2 cellular contexts compared by ENCODE assay signal in the genomic region with DNA sequence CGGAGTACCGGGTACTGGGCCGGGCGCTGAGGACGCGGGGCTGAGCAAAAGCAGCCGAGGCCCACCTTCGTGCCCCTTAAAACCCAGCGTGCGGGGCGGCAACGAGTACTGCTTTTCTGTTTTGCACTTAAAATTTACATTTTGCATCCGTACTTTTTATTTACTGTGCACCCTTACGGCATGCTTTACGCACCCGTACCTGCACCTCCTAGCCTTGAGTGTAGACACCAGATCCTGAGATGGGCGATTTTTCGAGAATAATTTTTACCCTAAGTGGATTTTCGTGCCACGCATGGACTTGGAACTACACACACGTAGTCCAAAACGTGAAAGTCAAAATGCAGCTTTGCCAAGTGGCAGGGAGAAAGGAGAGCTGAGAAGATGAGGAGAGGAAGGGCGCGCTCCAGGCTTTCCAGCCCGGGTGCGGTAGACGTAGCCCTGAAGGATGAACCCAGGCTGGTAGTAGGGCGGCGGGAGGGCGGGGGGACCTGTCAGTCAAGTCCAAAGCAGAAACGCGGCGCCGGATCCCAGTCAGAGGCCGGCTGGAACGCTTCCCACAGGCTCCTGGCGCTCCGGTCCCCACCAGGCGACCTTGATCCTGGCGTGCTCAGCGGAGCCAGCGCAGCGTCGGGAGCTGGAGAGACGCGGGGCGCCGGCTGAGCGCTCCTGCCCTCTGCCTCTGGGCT.
TF ChIP-seq lines count a peak whose summit lies in the region.

No MANE protein-coding gene starts in this region.

TF ChIP-seq in IMR-90, 13 proteins besides CTCF, POLR2A, EP300 and RAD21:
- TF ChIP-seq CHD1 (IDR thresholded peaks at IDR 0.05; ENCODE audit: low read depth, low read length) (no peak), NFE2L2 (IDR thresholded peaks at IDR 0.05; ENCODE audit: low read depth, low read length) (no peak), SMC3 (IDR thresholded peaks at IDR 0.05; ENCODE audit: low read depth, low read length) (no peak), CEBPB (IDR thresholded peaks at IDR 0.05; ENCODE audit: low read depth, low read length) (no peak), MAZ (IDR thresholded peaks at IDR 0.05; ENCODE audit: borderline replicate concordance, low read depth, low read length) (no peak), RCOR1 (IDR thresholded peaks at IDR 0.05; ENCODE audit: insufficient replicate concordance, low read length) (no peak), FOS (IDR thresholded peaks at IDR 0.05; ENCODE audit: low read depth, low read length) (no peak), MAFK (IDR thresholded peaks at IDR 0.05; ENCODE audit: low read depth, low read length) (no peak), BHLHE40 (IDR thresholded peaks at IDR 0.05; ENCODE audit: low read depth, low read length) (no peak), RFX5 (IDR thresholded peaks at IDR 0.05; ENCODE audit: low read depth, low read length) (no peak), MXI1 (IDR thresholded peaks at IDR 0.05; ENCODE audit: borderline replicate concordance, low read depth, low read length) (no peak)
- TF ChIP-seq, protein P1, sequence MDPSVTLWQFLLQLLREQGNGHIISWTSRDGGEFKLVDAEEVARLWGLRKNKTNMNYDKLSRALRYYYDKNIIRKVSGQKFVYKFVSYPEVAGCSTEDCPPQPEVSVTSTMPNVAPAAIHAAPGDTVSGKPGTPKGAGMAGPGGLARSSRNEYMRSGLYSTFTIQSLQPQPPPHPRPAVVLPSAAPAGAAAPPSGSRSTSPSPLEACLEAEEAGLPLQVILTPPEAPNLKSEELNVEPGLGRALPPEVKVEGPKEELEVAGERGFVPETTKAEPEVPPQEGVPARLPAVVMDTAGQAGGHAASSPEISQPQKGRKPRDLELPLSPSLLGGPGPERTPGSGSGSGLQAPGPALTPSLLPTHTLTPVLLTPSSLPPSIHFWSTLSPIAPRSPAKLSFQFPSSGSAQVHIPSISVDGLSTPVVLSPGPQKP (IDR thresholded peaks at IDR 0.05; ENCODE audit: borderline replicate concordance, low read depth, low read length) = no peak
- TF ChIP-seq, protein P2, sequence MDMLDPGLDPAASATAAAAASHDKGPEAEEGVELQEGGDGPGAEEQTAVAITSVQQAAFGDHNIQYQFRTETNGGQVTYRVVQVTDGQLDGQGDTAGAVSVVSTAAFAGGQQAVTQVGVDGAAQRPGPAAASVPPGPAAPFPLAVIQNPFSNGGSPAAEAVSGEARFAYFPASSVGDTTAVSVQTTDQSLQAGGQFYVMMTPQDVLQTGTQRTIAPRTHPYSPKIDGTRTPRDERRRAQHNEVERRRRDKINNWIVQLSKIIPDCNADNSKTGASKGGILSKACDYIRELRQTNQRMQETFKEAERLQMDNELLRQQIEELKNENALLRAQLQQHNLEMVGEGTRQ (IDR thresholded peaks at IDR 0.05; ENCODE audit: low read depth, low read length) = no peak

TF ChIP-seq in GM12878, 131 proteins besides CTCF, POLR2A, EP300 and RAD21:
- TF ChIP-seq CBX3 (IDR thresholded peaks at IDR 0.05; ENCODE audit: borderline replicate concordance, low read depth) (no peak), CBFB (IDR thresholded peaks at IDR 0.05; ENCODE audit: low read depth) (no peak), ZZZ3 (IDR thresholded peaks at IDR 0.05; ENCODE audit: control insufficient read depth, insufficient read length, low read depth) (no peak), SP1 (IDR thresholded peaks at IDR 0.05; ENCODE audit: low read depth, low read length) (no peak), ZNF274 (IDR thresholded peaks at IDR 0.05; ENCODE audit: insufficient read depth, insufficient read length) (no peak), NR2C2 (IDR thresholded peaks at IDR 0.05; ENCODE audit: borderline replicate concordance, control insufficient read depth, insufficient read length, low read depth) (no peak), WRNIP1 (IDR thresholded peaks at IDR 0.05; ENCODE audit: borderline replicate concordance, low read depth, low read length) (no peak), ZNF622 (IDR thresholded peaks at IDR 0.05) (no peak), TCF3 (IDR thresholded peaks at IDR 0.05; ENCODE audit: borderline replicate concordance, insufficient read depth, low read depth, low read length) (no peak), SMARCA5 (IDR thresholded peaks at IDR 0.05) (no peak), TAF1 (IDR thresholded peaks at IDR 0.05; ENCODE audit: borderline replicate concordance, low read depth, low read length) (no peak), KAT2A (conservative IDR thresholded peaks at IDR 0.05; ENCODE audit: control insufficient read depth, low read depth, low read length) (no peak), KLF5 (IDR thresholded peaks at IDR 0.05; ENCODE audit: partially characterized antibody) (no peak), HDAC6 (IDR thresholded peaks at IDR 0.05; ENCODE audit: unreplicated experiment) (no peak)
- TF ChIP-seq, protein P3, sequence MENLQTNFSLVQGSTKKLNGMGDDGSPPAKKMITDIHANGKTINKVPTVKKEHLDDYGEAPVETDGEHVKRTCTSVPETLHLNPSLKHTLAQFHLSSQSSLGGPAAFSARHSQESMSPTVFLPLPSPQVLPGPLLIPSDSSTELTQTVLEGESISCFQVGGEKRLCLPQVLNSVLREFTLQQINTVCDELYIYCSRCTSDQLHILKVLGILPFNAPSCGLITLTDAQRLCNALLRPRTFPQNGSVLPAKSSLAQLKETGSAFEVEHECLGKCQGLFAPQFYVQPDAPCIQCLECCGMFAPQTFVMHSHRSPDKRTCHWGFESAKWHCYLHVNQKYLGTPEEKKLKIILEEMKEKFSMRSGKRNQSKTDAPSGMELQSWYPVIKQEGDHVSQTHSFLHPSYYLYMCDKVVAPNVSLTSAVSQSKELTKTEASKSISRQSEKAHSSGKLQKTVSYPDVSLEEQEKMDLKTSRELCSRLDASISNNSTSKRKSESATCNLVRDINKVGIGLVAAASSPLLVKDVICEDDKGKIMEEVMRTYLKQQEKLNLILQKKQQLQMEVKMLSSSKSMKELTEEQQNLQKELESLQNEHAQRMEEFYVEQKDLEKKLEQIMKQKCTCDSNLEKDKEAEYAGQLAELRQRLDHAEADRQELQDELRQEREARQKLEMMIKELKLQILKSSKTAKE (IDR thresholded peaks at IDR 0.05; ENCODE audit: low read depth, poor library complexity, severe bottlenecking) = no peak
- TF ChIP-seq, protein P4, sequence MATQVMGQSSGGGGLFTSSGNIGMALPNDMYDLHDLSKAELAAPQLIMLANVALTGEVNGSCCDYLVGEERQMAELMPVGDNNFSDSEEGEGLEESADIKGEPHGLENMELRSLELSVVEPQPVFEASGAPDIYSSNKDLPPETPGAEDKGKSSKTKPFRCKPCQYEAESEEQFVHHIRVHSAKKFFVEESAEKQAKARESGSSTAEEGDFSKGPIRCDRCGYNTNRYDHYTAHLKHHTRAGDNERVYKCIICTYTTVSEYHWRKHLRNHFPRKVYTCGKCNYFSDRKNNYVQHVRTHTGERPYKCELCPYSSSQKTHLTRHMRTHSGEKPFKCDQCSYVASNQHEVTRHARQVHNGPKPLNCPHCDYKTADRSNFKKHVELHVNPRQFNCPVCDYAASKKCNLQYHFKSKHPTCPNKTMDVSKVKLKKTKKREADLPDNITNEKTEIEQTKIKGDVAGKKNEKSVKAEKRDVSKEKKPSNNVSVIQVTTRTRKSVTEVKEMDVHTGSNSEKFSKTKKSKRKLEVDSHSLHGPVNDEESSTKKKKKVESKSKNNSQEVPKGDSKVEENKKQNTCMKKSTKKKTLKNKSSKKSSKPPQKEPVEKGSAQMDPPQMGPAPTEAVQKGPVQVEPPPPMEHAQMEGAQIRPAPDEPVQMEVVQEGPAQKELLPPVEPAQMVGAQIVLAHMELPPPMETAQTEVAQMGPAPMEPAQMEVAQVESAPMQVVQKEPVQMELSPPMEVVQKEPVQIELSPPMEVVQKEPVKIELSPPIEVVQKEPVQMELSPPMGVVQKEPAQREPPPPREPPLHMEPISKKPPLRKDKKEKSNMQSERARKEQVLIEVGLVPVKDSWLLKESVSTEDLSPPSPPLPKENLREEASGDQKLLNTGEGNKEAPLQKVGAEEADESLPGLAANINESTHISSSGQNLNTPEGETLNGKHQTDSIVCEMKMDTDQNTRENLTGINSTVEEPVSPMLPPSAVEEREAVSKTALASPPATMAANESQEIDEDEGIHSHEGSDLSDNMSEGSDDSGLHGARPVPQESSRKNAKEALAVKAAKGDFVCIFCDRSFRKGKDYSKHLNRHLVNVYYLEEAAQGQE (IDR thresholded peaks at IDR 0.05; ENCODE audit: low read depth, low read length) = no peak
- TF ChIP-seq, protein P5, sequence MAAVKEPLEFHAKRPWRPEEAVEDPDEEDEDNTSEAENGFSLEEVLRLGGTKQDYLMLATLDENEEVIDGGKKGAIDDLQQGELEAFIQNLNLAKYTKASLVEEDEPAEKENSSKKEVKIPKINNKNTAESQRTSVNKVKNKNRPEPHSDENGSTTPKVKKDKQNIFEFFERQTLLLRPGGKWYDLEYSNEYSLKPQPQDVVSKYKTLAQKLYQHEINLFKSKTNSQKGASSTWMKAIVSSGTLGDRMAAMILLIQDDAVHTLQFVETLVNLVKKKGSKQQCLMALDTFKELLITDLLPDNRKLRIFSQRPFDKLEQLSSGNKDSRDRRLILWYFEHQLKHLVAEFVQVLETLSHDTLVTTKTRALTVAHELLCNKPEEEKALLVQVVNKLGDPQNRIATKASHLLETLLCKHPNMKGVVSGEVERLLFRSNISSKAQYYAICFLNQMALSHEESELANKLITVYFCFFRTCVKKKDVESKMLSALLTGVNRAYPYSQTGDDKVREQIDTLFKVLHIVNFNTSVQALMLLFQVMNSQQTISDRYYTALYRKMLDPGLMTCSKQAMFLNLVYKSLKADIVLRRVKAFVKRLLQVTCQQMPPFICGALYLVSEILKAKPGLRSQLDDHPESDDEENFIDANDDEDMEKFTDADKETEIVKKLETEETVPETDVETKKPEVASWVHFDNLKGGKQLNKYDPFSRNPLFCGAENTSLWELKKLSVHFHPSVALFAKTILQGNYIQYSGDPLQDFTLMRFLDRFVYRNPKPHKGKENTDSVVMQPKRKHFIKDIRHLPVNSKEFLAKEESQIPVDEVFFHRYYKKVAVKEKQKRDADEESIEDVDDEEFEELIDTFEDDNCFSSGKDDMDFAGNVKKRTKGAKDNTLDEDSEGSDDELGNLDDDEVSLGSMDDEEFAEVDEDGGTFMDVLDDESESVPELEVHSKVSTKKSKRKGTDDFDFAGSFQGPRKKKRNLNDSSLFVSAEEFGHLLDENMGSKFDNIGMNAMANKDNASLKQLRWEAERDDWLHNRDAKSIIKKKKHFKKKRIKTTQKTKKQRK (IDR thresholded peaks at IDR 0.05; ENCODE audit: low read depth, low read length) = no peak
- TF ChIP-seq, protein P6, sequence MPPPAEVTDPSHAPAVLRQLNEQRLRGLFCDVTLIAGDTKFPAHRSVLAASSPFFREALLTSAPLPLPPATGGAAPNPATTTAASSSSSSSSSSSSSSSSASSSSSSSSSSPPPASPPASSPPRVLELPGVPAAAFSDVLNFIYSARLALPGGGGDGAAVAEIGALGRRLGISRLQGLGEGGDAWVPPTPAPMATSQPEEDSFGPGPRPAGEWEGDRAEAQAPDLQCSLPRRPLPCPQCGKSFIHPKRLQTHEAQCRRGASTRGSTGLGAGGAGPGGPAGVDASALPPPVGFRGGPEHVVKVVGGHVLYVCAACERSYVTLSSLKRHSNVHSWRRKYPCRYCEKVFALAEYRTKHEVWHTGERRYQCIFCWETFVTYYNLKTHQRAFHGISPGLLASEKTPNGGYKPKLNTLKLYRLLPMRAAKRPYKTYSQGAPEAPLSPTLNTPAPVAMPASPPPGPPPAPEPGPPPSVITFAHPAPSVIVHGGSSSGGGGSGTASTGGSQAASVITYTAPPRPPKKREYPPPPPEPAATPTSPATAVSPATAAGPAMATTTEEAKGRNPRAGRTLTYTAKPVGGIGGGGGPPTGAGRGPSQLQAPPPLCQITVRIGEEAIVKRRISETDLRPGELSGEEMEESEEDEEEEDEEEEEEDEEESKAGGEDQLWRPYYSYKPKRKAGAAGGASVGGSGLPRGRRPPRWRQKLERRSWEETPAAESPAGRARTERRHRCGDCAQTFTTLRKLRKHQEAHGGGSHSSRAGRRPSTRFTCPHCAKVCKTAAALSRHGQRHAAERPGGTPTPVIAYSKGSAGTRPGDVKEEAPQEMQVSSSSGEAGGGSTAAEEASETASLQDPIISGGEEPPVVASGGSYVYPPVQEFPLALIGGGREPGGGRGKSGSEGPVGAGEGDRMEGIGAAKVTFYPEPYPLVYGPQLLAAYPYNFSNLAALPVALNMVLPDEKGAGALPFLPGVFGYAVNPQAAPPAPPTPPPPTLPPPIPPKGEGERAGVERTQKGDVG (CRISPR knock-in tag; IDR thresholded peaks at IDR 0.05) = no peak
- TF ChIP-seq, protein P7, sequence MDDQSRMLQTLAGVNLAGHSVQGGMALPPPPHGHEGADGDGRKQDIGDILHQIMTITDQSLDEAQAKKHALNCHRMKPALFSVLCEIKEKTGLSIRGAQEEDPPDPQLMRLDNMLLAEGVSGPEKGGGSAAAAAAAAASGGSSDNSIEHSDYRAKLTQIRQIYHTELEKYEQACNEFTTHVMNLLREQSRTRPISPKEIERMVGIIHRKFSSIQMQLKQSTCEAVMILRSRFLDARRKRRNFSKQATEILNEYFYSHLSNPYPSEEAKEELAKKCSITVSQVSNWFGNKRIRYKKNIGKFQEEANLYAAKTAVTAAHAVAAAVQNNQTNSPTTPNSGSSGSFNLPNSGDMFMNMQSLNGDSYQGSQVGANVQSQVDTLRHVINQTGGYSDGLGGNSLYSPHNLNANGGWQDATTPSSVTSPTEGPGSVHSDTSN (IDR thresholded peaks at IDR 0.05; ENCODE audit: insufficient replicate concordance, low read depth, low read length) = no peak
